19 cellular contexts compared by ENCODE assay signal in genomic region chr2:37893327-37893726, GRCh38. TPM values are rescaled to one million over a fixed set of nuclear protein-coding genes. Genes with fewer than 3 reads are reported as not detected.
DNase-seq lines count a peak whose midpoint lies in the region; ATAC-seq and TF ChIP-seq lines count a peak whose summit lies in the region.
"Had no signal": no experiment of that assay in that cellular context is flagged by ENCODE, and none has a peak within 500 bp of the region (broad histone marks: within the 10 kb centered on the region; RNA-seq: fewer than 3 reads in every experiment).

No MANE protein-coding gene starts in this region.

- TF ChIP-seq CTCF in Loucy (conservative IDR thresholded peaks at IDR 0.05; ENCODE audit: low read length) (no peak), mammary epithelial cell (conservative IDR thresholded peaks at IDR 0.05 in 1 of 2, IDR thresholded peaks at IDR 0.05 in 1 of 2; ENCODE audit: extremely low read depth in 1 of 2, insufficient read depth in 1 of 2, low read depth in 1 of 2, low read length in 2 of 2) (no peak), natural killer cell (IDR thresholded peaks at IDR 0.05) (no peak)

- H3K27me3 Mint-ChIP-seq in activated CD4-positive, alpha-beta T cell treated with anti-CD3 and anti-CD28 coated beads for 36 hours, result peaks cover 2% of the 10 kb centered on the region
- H3K27me3 Mint-ChIP-seq in natural killer cell (ENCODE audit: low read depth in 2 of 2), result peaks cover 0 to 2% of the 10 kb centered on the region in 2 donors

- H3K4me3 ChIP-seq in Loucy (ENCODE audit: low read length, poor library complexity, severe bottlenecking) (no peak overlapping the region), mammary epithelial cell (replicated peaks in 1 of 3; ENCODE audit: insufficient read depth in 1 of 3, low read depth in 2 of 3, low read length in 3 of 3) (no peak overlapping the region)
- H3K4me3 ChIP-seq: colonic mucosa, right atrium auricular region, tibial nerve had no signal

- H3K27me3 ChIP-seq in Loucy (ENCODE audit: insufficient read depth, low read length, poor library complexity, severe bottlenecking), result no peaks in the 10 kb centered on the region
- H3K27me3 ChIP-seq in mammary epithelial cell (ENCODE audit: insufficient read depth, low read length), result no peaks in the 10 kb centered on the region
- H3K27me3 ChIP-seq: colonic mucosa, right atrium auricular region, tibial nerve had no signal

- no TSS peak for BruUV-seq in mammary epithelial cell (replicated peaks; lab: Mats Ljungman, UMichigan)

- peaks cover 32% of the 10 kb centered on the region for H3K4me1 ChIP-seq in Loucy (ENCODE audit: insufficient read depth, low read length, poor library complexity, severe bottlenecking)
- peaks cover 16% of the 10 kb centered on the region for H3K4me1 ChIP-seq in mammary epithelial cell (ENCODE audit: insufficient read depth, low read length)
- H3K4me1 ChIP-seq: colonic mucosa had no signal

- H3K4me3 Mint-ChIP-seq in activated CD4-positive, alpha-beta T cell treated with anti-CD3 and anti-CD28 coated beads for 36 hours, result no peak overlapping the region
- peak overlapping the region; percentile 52 for H3K4me3 Mint-ChIP-seq in natural killer cell

- H3K9me3 ChIP-seq in Loucy (ENCODE audit: insufficient read depth, low read depth, low read length) (no peaks in the 10 kb centered on the region), mammary epithelial cell (replicated peaks; ENCODE audit: insufficient read depth, low read length) (no peaks in the 10 kb centered on the region)
- H3K9me3 ChIP-seq: colonic mucosa, right atrium auricular region, tibial nerve had no signal

- DNase-seq in activated CD4-positive, alpha-beta T cell treated with anti-CD3 and anti-CD28 coated beads for 36 hours, result no peak
- no peak for DNase-seq in activated CD4-positive, alpha-beta T cell treated with anti-CD3 and anti-CD28 coated beads, Interleukin-2, amount 50 U/mL, for 1 hour
- DNase-seq in mammary epithelial cell, result peak; percentile 23
- no peak for DNase-seq in natural killer cell
- no peak for DNase-seq in KBM-7
- DNase-seq in stimulated activated CD4-positive, alpha-beta T cell treated with anti-CD3 and anti-CD28 coated beads, Interleukin-12 subunit alpha, Interleukin-12 subunit beta, amount 100 ng/mL, for 4 hours, result no peak
- DNase-seq: activated CD8-positive, alpha-beta memory T cell treated with anti-CD3 and anti-CD28 coated beads, Interleukin-2, amount 50 U/mL, for 4 hours; colonic mucosa; DMS53; NCI-H1930; nucleus accumbens; SHP77 treated with DMSO at 0.1 percent for 48 hours; stimulated activated CD4-positive, alpha-beta T cell treated with anti-CD3 and anti-CD28 coated beads, Interleukin-15, amount 100 ng/mL, for 24 hours had no signal

- H3K9me2 ChIP-seq in Loucy (replicated peaks; ENCODE audit: low read depth, low read length), result no peaks in the 10 kb centered on the region

- in situ Hi-C loops in mammary epithelial cell (cut with MboI; ENCODE audit: low sequenced_read_pairs in 2 of 2), result no loop called here
- in situ Hi-C loops in KBM-7 (cut with MboI; ENCODE audit: low pct_unique_long_range_greater_than_20kb, low sequenced_read_pairs), result no loop called here

- POLR2A ChIA-PET in activated CD4-positive, alpha-beta T cell treated with anti-CD3 and anti-CD28 coated beads for 36 hours (lab: Charles Lee), result interaction anchor here (0.6 kb wide), 1 partner anchor 858 kb away, joined by 3 read pairs; the partner anchor contains the start of gene SRSF7

- H3K9me3 Mint-ChIP-seq in activated CD4-positive, alpha-beta T cell treated with anti-CD3 and anti-CD28 coated beads for 36 hours (ENCODE audit: low read depth), result no peaks in the 10 kb centered on the region
- H3K9me3 Mint-ChIP-seq in natural killer cell, result no peaks in the 10 kb centered on the region

- dilution Hi-C loops in mammary epithelial cell (cut with HindIII; ENCODE audit: low sequenced_read_pairs), result no loop called here

- H3F3A ChIP-seq in Loucy (ENCODE audit: low read depth), result peaks cover 13% of the 10 kb centered on the region

- H3K36me3 ChIP-seq in Loucy (ENCODE audit: insufficient read depth, low read length), result no peaks in the 10 kb centered on the region
- H3K36me3 ChIP-seq in mammary epithelial cell (ENCODE audit: insufficient read depth, low read length), result no peaks in the 10 kb centered on the region
- H3K36me3 ChIP-seq: colonic mucosa, right atrium auricular region, tibial nerve had no signal

- peak overlapping the region; percentile 31 for H3K9ac ChIP-seq in Loucy (ENCODE audit: low read depth, low read length, poor library complexity, severe bottlenecking)
- no peak overlapping the region for H3K9ac ChIP-seq in mammary epithelial cell (ENCODE audit: insufficient read depth, low read length)

- CTCF ChIA-PET in activated CD4-positive, alpha-beta T cell treated with anti-CD3 and anti-CD28 coated beads for 36 hours (lab: Charles Lee), result interaction anchor here (0.9 to 3.7 kb wide), 5 partner anchors 16 to 1118 kb away, joined by 3 to 17 read pairs (median 5); no protein-coding TSS in a partner anchor
- CTCF ChIA-PET in mammary epithelial cell (lab: Charles Lee; ENCODE audit: low non-redundant PET), result no interaction called here

- ATAC-seq in activated CD4-positive, alpha-beta T cell treated with anti-CD3 and anti-CD28 coated beads for 36 hours, result no peak
- ATAC-seq in natural killer cell, result no peak
- ATAC-seq in SK-N-SH treated with all-trans-retinoic acid at 6 μM for 48 hours, result no peak

- H3K27ac ChIP-seq in mammary epithelial cell (ENCODE audit: insufficient read depth, low read depth, low read length), result no peak overlapping the region
- H3K27ac ChIP-seq: 22Rv1, C4-2B, colonic mucosa, right atrium auricular region had no signal

- no peaks in the 10 kb centered on the region for H3K36me3 Mint-ChIP-seq in activated CD4-positive, alpha-beta T cell treated with anti-CD3 and anti-CD28 coated beads for 36 hours (ENCODE audit: low read depth)
- no peaks in the 10 kb centered on the region for H3K36me3 Mint-ChIP-seq in natural killer cell

- intact Hi-C loops in activated CD4-positive, alpha-beta T cell treated with anti-CD3 and anti-CD28 coated beads for 36 hours (cut with DNase I, micrococcal nuclease), result loop anchor here (5.0 kb wide), 4 partner anchors 224 to 726 kb away; no protein-coding TSS in a partner anchor
- intact Hi-C loops in mammary epithelial cell (cut with micrococcal nuclease) (loop anchor here (5.0 to 10.0 kb wide), 2 partner anchors 181 to 481 kb away; partner anchors contain the start of gene CYP1B1), natural killer cell (cut with micrococcal nuclease) (loop anchor here (5.0 kb wide), 1 partner anchor 379 kb away; no protein-coding TSS in a partner anchor)

- H4K20me1 ChIP-seq in Loucy (ENCODE audit: insufficient read depth, low read length, poor library complexity, severe bottlenecking), result no peaks in the 10 kb centered on the region
- H4K20me1 ChIP-seq in mammary epithelial cell (ENCODE audit: insufficient read depth, low read length), result no peaks in the 10 kb centered on the region

- no peaks in the 10 kb centered on the region for H3K79me2 ChIP-seq in Loucy (ENCODE audit: insufficient read depth, low read length)
- H3K79me2 ChIP-seq in mammary epithelial cell (ENCODE audit: insufficient read depth, low read length), result no peaks in the 10 kb centered on the region

- peak overlapping the region; percentile 9 for H3K27ac Mint-ChIP-seq in activated CD4-positive, alpha-beta T cell treated with anti-CD3 and anti-CD28 coated beads for 36 hours
- peak overlapping the region; percentile 72 to 79 for H3K27ac Mint-ChIP-seq in natural killer cell

- H3K4me2 ChIP-seq in Loucy (ENCODE audit: low read depth, low read length, poor library complexity, severe bottlenecking) (peak overlapping the region; percentile 82), mammary epithelial cell (ENCODE audit: insufficient read depth, low read depth, low read length) (no peak overlapping the region)

- H3K4me1 Mint-ChIP-seq in activated CD4-positive, alpha-beta T cell treated with anti-CD3 and anti-CD28 coated beads for 36 hours, result peaks cover 38% of the 10 kb centered on the region
- peaks cover 28 to 29% of the 10 kb centered on the region in 2 donors for H3K4me1 Mint-ChIP-seq in natural killer cell

- 100% methylated on average over 1 of the region's 1 CpG for WGBS in mammary epithelial cell (ENCODE audit: low coverage, missing lambda C conversion rate)

- H2AFZ ChIP-seq in Loucy (ENCODE audit: low read length) (peak overlapping the region; percentile 79), mammary epithelial cell (ENCODE audit: low read depth, low read length) (no peak overlapping the region)

TF ChIP-seq in SK-N-SH treated with all-trans-retinoic acid at 6 μM for 48 hours, 23 proteins besides CTCF, POLR2A, EP300 and RAD21 (continues in another document):
- TF ChIP-seq ZFP30 (CRISPR knock-in tag; IDR thresholded peaks at IDR 0.05) (no peak), RARB (CRISPR knock-in tag; IDR thresholded peaks at IDR 0.05) (no peak), POU6F1 (CRISPR knock-in tag; IDR thresholded peaks at IDR 0.05; ENCODE audit: borderline replicate concordance, low read depth) (no peak), OSR1 (CRISPR knock-in tag; IDR thresholded peaks at IDR 0.05) (no peak), ZFP3 (CRISPR knock-in tag; IDR thresholded peaks at IDR 0.05) (no peak), BACH2 (CRISPR knock-in tag; IDR thresholded peaks at IDR 0.05; ENCODE audit: borderline replicate concordance) (no peak), GLIS3 (CRISPR knock-in tag; IDR thresholded peaks at IDR 0.05) (no peak), ZC3H10 (CRISPR knock-in tag; IDR thresholded peaks at IDR 0.05) (no peak), ARNTL (CRISPR knock-in tag; IDR thresholded peaks at IDR 0.05; ENCODE audit: borderline replicate concordance, low read depth) (no peak)

RNA-seq across cellular contexts. Expression of gene RMDN2, which starts 31.8 kb away (rescaled TPM):
- 1 to 10 TPM; 2.5 to 2.7 TPM for total RNA-seq in activated CD4-positive, alpha-beta T cell treated with anti-CD3 and anti-CD28 coated beads for 36 hours
- total RNA-seq in mammary epithelial cell (10 to 100 TPM in 1 of 2 donors, 1 to 10 TPM in 1; 5.4 to 12.5 TPM), natural killer cell (10 to 100 TPM in 1 of 3 donors, 1 to 10 TPM in 2; 8.4 to 10.9 (median 8.4) TPM)
- 3.1 TPM for polyA plus RNA-seq in mammary epithelial cell
- polyA minus RNA-seq in mammary epithelial cell, result not detected
